Comparison of ENCODE assay signal across 10 cellular contexts in the genomic region with DNA sequence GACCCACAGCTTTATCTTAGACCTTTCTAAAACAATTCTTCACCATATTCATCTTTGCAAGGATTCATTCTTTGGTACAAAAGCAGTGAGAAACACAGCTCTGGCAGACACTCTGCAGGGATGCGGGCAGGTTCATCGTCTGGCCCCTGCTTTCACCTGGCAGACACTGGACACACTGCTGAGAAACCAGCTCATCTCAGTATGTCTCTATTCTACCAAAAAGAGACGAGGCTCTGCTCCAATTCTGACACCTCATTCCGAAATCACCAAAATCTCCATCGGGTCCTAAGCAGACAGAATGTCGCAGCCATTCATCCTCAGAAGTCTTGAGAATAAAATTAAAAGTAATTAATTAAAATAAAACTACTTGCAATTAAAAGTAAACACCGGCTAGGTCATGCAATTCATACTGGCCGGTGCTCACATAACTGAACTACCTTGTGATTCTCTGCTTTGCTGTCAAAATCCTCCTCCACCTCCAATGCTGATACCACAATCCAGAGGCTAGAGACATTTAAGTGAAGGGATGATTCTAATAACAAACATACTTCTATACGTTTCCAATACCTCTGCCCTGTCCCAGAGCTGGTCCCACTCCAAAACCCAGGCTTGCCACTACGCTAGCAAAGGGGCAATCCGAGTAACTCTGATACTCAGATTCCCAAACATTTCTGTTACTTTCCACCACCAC. TPM values are rescaled to one million over a fixed set of nuclear protein-coding genes. Genes with fewer than 3 reads are reported as not detected.
DNase-seq lines count a peak whose midpoint lies in the region; ATAC-seq and TF ChIP-seq lines count a peak whose summit lies in the region.
"Had no signal": no experiment of that assay in that cellular context is flagged by ENCODE, and none has a peak within 500 bp of the region (broad histone marks: within the 10 kb centered on the region; RNA-seq: fewer than 3 reads in every experiment).

No MANE protein-coding gene starts in this region.

- peaks cover 57% of the 10 kb centered on the region for H3K4me1 Mint-ChIP-seq in activated CD4-positive, alpha-beta T cell treated with anti-CD3 and anti-CD28 coated beads, Interleukin-2, amount 10 ng/mL, durations not matched to agents 24 days and 14 days
- H3K4me1 Mint-ChIP-seq in stimulated activated effector memory CD8-positive, alpha-beta T cell treated with anti-CD3 and anti-CD28 coated beads, Interleukin-12 subunit alpha, Interleukin-12 subunit beta, amount 100 ng/mL, for 72 hours, result peaks cover 36% of the 10 kb centered on the region

- H3K4me3 Mint-ChIP-seq in activated CD4-positive, alpha-beta T cell treated with anti-CD3 and anti-CD28 coated beads, Interleukin-2, amount 10 ng/mL, durations not matched to agents 24 days and 14 days, result peak overlapping the region; percentile 87
- peak overlapping the region; percentile 58 for H3K4me3 Mint-ChIP-seq in stimulated activated effector memory CD8-positive, alpha-beta T cell treated with anti-CD3 and anti-CD28 coated beads, Interleukin-12 subunit alpha, Interleukin-12 subunit beta, amount 100 ng/mL, for 72 hours

- peak overlapping the region; percentile 77 for H3K27ac Mint-ChIP-seq in activated CD4-positive, alpha-beta T cell treated with anti-CD3 and anti-CD28 coated beads, Interleukin-2, amount 10 ng/mL, durations not matched to agents 24 days and 14 days
- no peak overlapping the region for H3K27ac Mint-ChIP-seq in stimulated activated effector memory CD8-positive, alpha-beta T cell treated with anti-CD3 and anti-CD28 coated beads, Interleukin-12 subunit alpha, Interleukin-12 subunit beta, amount 100 ng/mL, for 72 hours

- peaks cover 16 to 27% (median 22%) of the 10 kb centered on the region in 4 donors for H3K4me1 ChIP-seq in esophagus muscularis mucosa

- intact Hi-C loops in activated CD4-positive, alpha-beta T cell treated with anti-CD3 and anti-CD28 coated beads, Interleukin-2, amount 10 ng/mL, durations not matched to agents 24 days and 14 days (cut with micrococcal nuclease), result loop anchor here (2.0 kb wide), 1 partner anchor 30 kb away; no protein-coding TSS in a partner anchor
- intact Hi-C loops in esophagus muscularis mucosa (cut with DNase I), result loop anchor here (5.0 kb wide), 1 partner anchor 33 kb away; no protein-coding TSS in a partner anchor

- H3K4me3 ChIP-seq in esophagus muscularis mucosa, result peak overlapping the region; percentile 58 to 73 (median 65)

- peaks cover 3% of the 10 kb centered on the region for H3K9me3 Mint-ChIP-seq in activated CD4-positive, alpha-beta T cell treated with anti-CD3 and anti-CD28 coated beads, Interleukin-2, amount 10 ng/mL, durations not matched to agents 24 days and 14 days
- H3K9me3 Mint-ChIP-seq in stimulated activated effector memory CD8-positive, alpha-beta T cell treated with anti-CD3 and anti-CD28 coated beads, Interleukin-12 subunit alpha, Interleukin-12 subunit beta, amount 100 ng/mL, for 72 hours, result peaks cover 1% of the 10 kb centered on the region

- H3K27ac ChIP-seq in VCaP, result peak overlapping the region; percentile 79
- peak overlapping the region in 1 of 4 donors; percentile 67 for H3K27ac ChIP-seq in esophagus muscularis mucosa (replicated peaks in 1 of 4)

- no peak for TF ChIP-seq POLR2A in esophagus muscularis mucosa (IDR thresholded peaks at IDR 0.05; ENCODE audit: low read depth)

- peak; percentile 65 for DNase-seq in activated CD4-positive, alpha-beta T cell treated with anti-CD3 and anti-CD28 coated beads, Interleukin-2, amount 10 ng/mL, durations not matched to agents 24 days and 14 days
- no peak for DNase-seq in activated CD4-positive, alpha-beta T cell treated with anti-CD3 and anti-CD28 coated beads, Interleukin-2, amount 50 U/mL, for 1 hour
- DNase-seq in esophagus muscularis mucosa (ENCODE audit: extremely low spot score) (no peak), NCI-H128 (lab: John Stamatoyannopoulos, UW; ENCODE audit: unreplicated experiment) (no peak), SW 1271 (lab: John Stamatoyannopoulos, UW) (no peak)
- no peak for DNase-seq in stimulated activated effector memory CD8-positive, alpha-beta T cell treated with anti-CD3 and anti-CD28 coated beads, Interleukin-12 subunit alpha, Interleukin-12 subunit beta, amount 100 ng/mL, for 72 hours (ENCODE audit: low spot score in 2 of 2)
- DNase-seq: activated gamma-delta T cell treated with Interleukin-2 at 50 U/mL for 16 hours, NCI-H524 treated with DMSO at 0.1 percent for 48 hours had no signal

- no peaks in the 10 kb centered on the region for H3K27me3 Mint-ChIP-seq in activated CD4-positive, alpha-beta T cell treated with anti-CD3 and anti-CD28 coated beads, Interleukin-2, amount 10 ng/mL, durations not matched to agents 24 days and 14 days

- H3K27me3 ChIP-seq in esophagus muscularis mucosa, result peaks cover 0 to 39% (median 6%) of the 10 kb centered on the region in 4 donors

- H3K36me3 Mint-ChIP-seq in activated CD4-positive, alpha-beta T cell treated with anti-CD3 and anti-CD28 coated beads, Interleukin-2, amount 10 ng/mL, durations not matched to agents 24 days and 14 days (ENCODE audit: low read depth), result peaks cover 26% of the 10 kb centered on the region
- no peaks in the 10 kb centered on the region for H3K36me3 Mint-ChIP-seq in stimulated activated effector memory CD8-positive, alpha-beta T cell treated with anti-CD3 and anti-CD28 coated beads, Interleukin-12 subunit alpha, Interleukin-12 subunit beta, amount 100 ng/mL, for 72 hours

- TF ChIP-seq CTCF in VCaP (conservative IDR thresholded peaks at IDR 0.05), result no peak
- no peak for TF ChIP-seq CTCF in esophagus muscularis mucosa (IDR thresholded peaks at IDR 0.05)

- no peaks in the 10 kb centered on the region for H3K36me3 ChIP-seq in esophagus muscularis mucosa

- no peaks in the 10 kb centered on the region for H3K9me3 ChIP-seq in esophagus muscularis mucosa

- no peak for ATAC-seq in stimulated activated effector memory CD8-positive, alpha-beta T cell treated with anti-CD3 and anti-CD28 coated beads, Interleukin-12 subunit alpha, Interleukin-12 subunit beta, amount 100 ng/mL, for 72 hours
- no peak for ATAC-seq in HG02763 (IDR thresholded peaks at IDR 0.05; ENCODE audit: unreplicated experiment)

- 62% methylated on average over 11 of the region's 11 CpGs for WGBS in esophagus muscularis mucosa

- TF ChIP-seq EP300 in esophagus muscularis mucosa (IDR thresholded peaks at IDR 0.05), result no peak

RNA-seq across cellular contexts. Expression of gene RNF157, which starts 1.3 kb away (rescaled TPM):
- 35.0 and 42.4 TPM in 2 replicates for total RNA-seq in activated CD4-positive, alpha-beta T cell treated with anti-CD3 and anti-CD28 coated beads, Interleukin-2, amount 10 ng/mL, durations not matched to agents 24 days and 14 days
- total RNA-seq in esophagus muscularis mucosa, result 1 to 10 TPM; 2.1 to 8.1 (median 4.8) TPM

RNA-seq across cellular contexts. Expression of gene UBALD2, which starts 26.2 kb away (rescaled TPM):
- total RNA-seq in activated CD4-positive, alpha-beta T cell treated with anti-CD3 and anti-CD28 coated beads, Interleukin-2, amount 10 ng/mL, durations not matched to agents 24 days and 14 days, result 184 and 189 TPM in 2 replicates
- 10 to 100 TPM in 3 of 4 donors, 1 to 10 TPM in 1; 9.1 to 16.2 (median 12.4) TPM for total RNA-seq in esophagus muscularis mucosa

Comparison
In these comparisons a context has a peak if more than half of its experiments do, and no peak if none do; other contexts are left out.
1. RNA of gene UBALD2, which starts 26.2 kb away (total RNA-seq): 184 to 189 TPM in activated CD4-positive, alpha-beta T cell treated with anti-CD3 and anti-CD28 coated beads, Interleukin-2, amount 10 ng/mL, durations not matched to agents 24 days and 14 days; 9.1 to 16.2 TPM in esophagus muscularis mucosa; every median in the first group is over 10 times any median in the second.